In genomic region chr1:34137411-34137810, GRCh38 we compare ENCODE assay signal across 20 cellular contexts. TPM values are rescaled to one million over a fixed set of nuclear protein-coding genes. Genes with fewer than 3 reads are reported as not detected.
DNase-seq lines count a peak whose midpoint lies in the region; ATAC-seq and TF ChIP-seq lines count a peak whose summit lies in the region.
"Had no signal": no experiment of that assay in that cellular context is flagged by ENCODE, and none has a peak within 500 bp of the region (broad histone marks: within the 10 kb centered on the region; RNA-seq: fewer than 3 reads in every experiment).

No MANE protein-coding gene starts in this region.

- no peak for TF ChIP-seq EP300 in esophagus muscularis mucosa (IDR thresholded peaks at IDR 0.05)

- H3K4me3 Mint-ChIP-seq in osteocyte (ENCODE audit: unreplicated experiment), result no peak overlapping the region
- H3K4me3 Mint-ChIP-seq: B cell; CD4-positive, alpha-beta T cell; CD8-positive, alpha-beta T cell had no signal

- intact Hi-C loops in esophagus muscularis mucosa (cut with DNase I), result no loop called here

- H3K27me3 ChIP-seq in esophagus muscularis mucosa, result peaks cover 0 to 6% (median 0%) of the 10 kb centered on the region in 4 donors
- H3K27me3 ChIP-seq: BLaER1 treated with 17β-estradiol and CSF1 and Interleukin-3, amounts not matched to agents 10 nM and 100 nM had no signal

- H3K9me3 Mint-ChIP-seq in osteocyte (ENCODE audit: unreplicated experiment), result peaks cover 12% of the 10 kb centered on the region
- H3K9me3 Mint-ChIP-seq: CD4-positive, alpha-beta T cell; CD8-positive, alpha-beta T cell had no signal

- H3K36me3 ChIP-seq in esophagus muscularis mucosa, result no peaks in the 10 kb centered on the region
- H3K36me3 ChIP-seq: BLaER1 treated with 17β-estradiol and CSF1 and Interleukin-3, amounts not matched to agents 10 nM and 100 nM had no signal

- no peak overlapping the region for H3K27ac Mint-ChIP-seq in osteocyte (ENCODE audit: unreplicated experiment)
- H3K27ac Mint-ChIP-seq: B cell; CD4-positive, alpha-beta T cell; CD8-positive, alpha-beta T cell had no signal

- no peaks in the 10 kb centered on the region for H3K27me3 Mint-ChIP-seq in osteocyte (ENCODE audit: unreplicated experiment)

- H3K36me3 Mint-ChIP-seq in osteocyte (ENCODE audit: unreplicated experiment), result no peaks in the 10 kb centered on the region
- H3K36me3 Mint-ChIP-seq: CD8-positive, alpha-beta T cell had no signal

- ATAC-seq in GM18868 (IDR thresholded peaks at IDR 0.05; ENCODE audit: unreplicated experiment) (no peak), GM19328 (IDR thresholded peaks at IDR 0.05; ENCODE audit: unreplicated experiment) (no peak)
- ATAC-seq: A549; CD8-positive, alpha-beta T cell had no signal

- DNase-seq in activated effector memory CD4-positive, alpha-beta T cell treated with anti-CD3 and anti-CD28 coated beads, Interleukin-2, amount 50 U/mL, for 16 hours, result peak; percentile 42
- no peak for DNase-seq in activated effector memory CD4-positive, alpha-beta T cell treated with Interleukin-2 at 50 U/mL for 16 hours
- peak; percentile 77 for DNase-seq in esophagus muscularis mucosa (ENCODE audit: extremely low spot score)
- peak; percentile 40 for DNase-seq in osteocyte (ENCODE audit: extremely low spot score, unreplicated experiment)
- no peak for DNase-seq in activated CD4-positive, alpha-beta T cell treated with anti-CD3 and anti-CD28 coated beads for 4 hours
- DNase-seq: AML-193; Caco-2; Calu3; CD4-positive, alpha-beta T cell; CD8-positive, alpha-beta T cell; DMS79 treated with DMSO at 0.1 percent for 48 hours; GF-D8 had no signal

- TF ChIP-seq CTCF in esophagus muscularis mucosa (IDR thresholded peaks at IDR 0.05) (no peak), osteocyte (IDR thresholded peaks at IDR 0.05) (no peak)

- no peak overlapping the region for H3K27ac ChIP-seq in esophagus muscularis mucosa (replicated peaks in 1 of 4)
- H3K27ac ChIP-seq: 22Rv1; A549; BLaER1 treated with 17β-estradiol and CSF1 and Interleukin-3, amounts not matched to agents 10 nM and 100 nM; C4-2B had no signal

- no peaks in the 10 kb centered on the region for H3K4me1 Mint-ChIP-seq in osteocyte (ENCODE audit: unreplicated experiment)

- 81% methylated on average over 3 of the region's 3 CpGs for WGBS in esophagus muscularis mucosa

- no peak overlapping the region for H3K4me3 ChIP-seq in esophagus muscularis mucosa
- H3K4me3 ChIP-seq: A549; BLaER1 treated with 17β-estradiol and CSF1 and Interleukin-3, amounts not matched to agents 10 nM and 100 nM had no signal

- no peak for TF ChIP-seq POLR2A in esophagus muscularis mucosa (IDR thresholded peaks at IDR 0.05; ENCODE audit: low read depth)

- H3K9me3 ChIP-seq in esophagus muscularis mucosa, result no peaks in the 10 kb centered on the region
- H3K9me3 ChIP-seq: A549; BLaER1 treated with 17β-estradiol and CSF1 and Interleukin-3, amounts not matched to agents 10 nM and 100 nM; Caco-2 had no signal

- no peaks in the 10 kb centered on the region for H3K4me1 ChIP-seq in esophagus muscularis mucosa
- H3K4me1 ChIP-seq: A549, Caco-2 had no signal

RNA-seq across cellular contexts. Expression of gene CSMD2, which starts 27.6 kb away (rescaled TPM):
- total RNA-seq in esophagus muscularis mucosa, result under 1 TPM; 0.26 to 0.75 (median 0.37) TPM
- not detected in 2 replicates for total RNA-seq in osteocyte
- total RNA-seq: B cell; Caco-2; Calu3; CD4-positive, alpha-beta T cell; CD8-positive, alpha-beta T cell had no signal

RNA-seq across cellular contexts. Expression of gene C1orf94, which starts 39.3 kb away (rescaled TPM):
- total RNA-seq in esophagus muscularis mucosa (under 1 TPM in 1 of 4 donors, not detected in 3; 0.13 TPM), osteocyte (not detected in 2 replicates)
- total RNA-seq: A172; B cell; Caco-2; Calu3; CD4-positive, alpha-beta T cell; CD8-positive, alpha-beta T cell had no signal

Comparison
In these comparisons a context has a peak if more than half of its experiments do, and no peak if none do; other contexts are left out.
1. DNase-seq: peak in activated effector memory CD4-positive, alpha-beta T cell treated with anti-CD3 and anti-CD28 coated beads, Interleukin-2, amount 50 U/mL, for 16 hours (single experiment), esophagus muscularis mucosa (single experiment) and osteocyte (single experiment); none in activated effector memory CD4-positive, alpha-beta T cell treated with Interleukin-2 at 50 U/mL for 16 hours (single experiment) and activated CD4-positive, alpha-beta T cell treated with anti-CD3 and anti-CD28 coated beads for 4 hours (0 of 2).